1 cellular context compared by ENCODE assay signal in genomic region chr12:6181583-6182278, GRCh38.
TF ChIP-seq lines count a peak whose summit lies in the region.

No MANE protein-coding gene starts in this region.

TF ChIP-seq in IMR-90, 13 proteins besides CTCF, POLR2A, EP300 and RAD21:
- TF ChIP-seq CHD1 (IDR thresholded peaks at IDR 0.05; ENCODE audit: low read depth, low read length) (no peak), USF2 (IDR thresholded peaks at IDR 0.05; ENCODE audit: low read depth, low read length) (no peak), RFX5 (IDR thresholded peaks at IDR 0.05; ENCODE audit: low read depth, low read length) (no peak), CEBPB (IDR thresholded peaks at IDR 0.05; ENCODE audit: low read depth, low read length) (no peak), MXI1 (IDR thresholded peaks at IDR 0.05; ENCODE audit: borderline replicate concordance, low read depth, low read length) (no peak), FOS (IDR thresholded peaks at IDR 0.05; ENCODE audit: low read depth, low read length) (no peak), BHLHE40 (IDR thresholded peaks at IDR 0.05; ENCODE audit: low read depth, low read length) (no peak)
